ENCODE assay signal across 7 cellular contexts in the genomic region with DNA sequence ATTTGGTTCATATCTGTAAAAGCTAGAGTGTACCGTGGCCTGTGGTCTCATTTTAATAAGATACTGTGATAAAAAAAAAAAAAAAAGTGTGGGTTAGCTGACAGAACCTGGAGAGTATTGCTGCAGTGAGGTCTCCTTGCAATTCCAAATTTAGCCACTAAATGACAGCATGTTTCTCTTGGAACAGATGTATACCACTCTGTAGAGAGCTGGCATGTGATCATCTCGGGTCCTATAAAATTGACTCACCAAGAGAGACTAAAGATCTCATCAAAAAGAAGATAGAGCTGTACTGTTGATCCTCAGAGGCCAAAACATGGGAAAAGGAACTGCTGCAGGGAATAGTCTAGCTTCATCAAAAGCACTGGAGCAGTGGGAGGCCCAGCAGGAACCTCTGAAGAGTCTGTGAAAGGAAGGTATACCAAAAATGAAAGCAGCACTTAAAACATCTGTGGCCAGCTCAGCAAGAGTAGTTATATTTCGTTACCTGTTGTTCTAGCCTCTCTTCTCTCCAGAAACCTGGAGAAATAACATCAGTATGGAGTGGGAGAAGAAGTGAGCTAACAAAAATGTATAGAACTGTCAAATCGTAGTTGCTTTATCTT.
DNase-seq lines count a peak whose midpoint lies in the region; ATAC-seq, FAIRE-seq and TF ChIP-seq lines count a peak whose summit lies in the region.

No MANE protein-coding gene starts in this region.

- DNase-seq in LoVo (ENCODE audit: low spot score) (peak; percentile 36), dermis blood vessel endothelial cell (peak; percentile 5), small intestine (peak; percentile 23), heart left ventricle (no peak)
- no peak for DNase-seq in stimulated activated CD4-positive, alpha-beta T cell treated with anti-CD3 and anti-CD28 coated beads, Interleukin-4, amount 100 ng/mL, for 4 hours
- DNase-seq in NK-92 treated with Interleukin-12 subunit alpha and Interleukin-12 subunit beta, amount 100 ng/mL, for 24 hours (lab: John Stamatoyannopoulos, UW) = no peak

- H3K4me3 ChIP-seq in small intestine (ENCODE audit: low read depth in 1 of 2, low read length in 2 of 2) (no peak overlapping the region), heart left ventricle (no peak overlapping the region)

- WGBS in small intestine, 3 donors = 42 to 68% (median 53%) methylated on average over 4 of the region's 4 CpGs
- WGBS in heart left ventricle, 4 donors = 77 to 85% (median 79%) methylated on average over 4 of the region's 4 CpGs

- H3K27me3 ChIP-seq in small intestine (ENCODE audit: control insufficient read depth in 2 of 2, insufficient read depth in 2 of 2, low read length in 2 of 2) (no peaks in the 10 kb centered on the region), heart left ventricle (no peaks in the 10 kb centered on the region)

- no peak for FAIRE-seq in small intestine (lab: Jason Lieb, UNC)

- TF ChIP-seq CTCF in heart left ventricle (IDR thresholded peaks at IDR 0.05) = peak in 1 of 12 donors; percentile 16

- H3K27ac ChIP-seq in small intestine (ENCODE audit: low read depth in 1 of 2, low read length in 1 of 2) (no peak overlapping the region), heart left ventricle (no peak overlapping the region)

- TF ChIP-seq POLR2A in heart left ventricle (IDR thresholded peaks at IDR 0.05) = no peak

- H3K9me3 ChIP-seq in small intestine (ENCODE audit: control insufficient read depth, low read depth) (no peaks in the 10 kb centered on the region), heart left ventricle (peaks cover 0 to 6% (median 0%) of the 10 kb centered on the region in 12 donors)

- H3K36me3 ChIP-seq in small intestine (ENCODE audit: control insufficient read depth in 2 of 2, insufficient read depth in 2 of 2, low read length in 2 of 2) (no peaks in the 10 kb centered on the region), heart left ventricle (no peaks in the 10 kb centered on the region)

- H3K4me1 ChIP-seq in small intestine (ENCODE audit: control insufficient read depth in 2 of 2, insufficient read depth in 1 of 2, low read depth in 1 of 2, low read length in 1 of 2) = no peaks in the 10 kb centered on the region
- no peaks in the 10 kb centered on the region for H3K4me1 ChIP-seq in heart left ventricle

- intact Hi-C loops in heart left ventricle (cut with DNase I) = no loop called here

- ATAC-seq in GM19324 (IDR thresholded peaks at IDR 0.05; ENCODE audit: low FRiP score, unreplicated experiment) (peak; percentile 86), heart left ventricle (no peak)

Comparison
In these comparisons a context has a peak if more than half of its experiments do, and no peak if none do; other contexts are left out.
1. DNase-seq: peak in LoVo (single experiment), dermis blood vessel endothelial cell (single experiment) and small intestine (single experiment); none in heart left ventricle (0 of 5), stimulated activated CD4-positive, alpha-beta T cell treated with anti-CD3 and anti-CD28 coated beads, Interleukin-4, amount 100 ng/mL, for 4 hours (0 of 2) and NK-92 treated with Interleukin-12 subunit alpha and Interleukin-12 subunit beta, amount 100 ng/mL, for 24 hours (single experiment).